8 cellular contexts compared by ENCODE assay signal in genomic region chr2:237603718-237604362, GRCh38. TPM values are rescaled to one million over a fixed set of nuclear protein-coding genes. Genes with fewer than 3 reads are reported as not detected.
A peak's percentile ranks its signal among the peaks of the same experiment; 100 is the strongest.
DNase-seq lines count a peak whose midpoint lies in the region; ATAC-seq and TF ChIP-seq lines count a peak whose summit lies in the region.

No MANE protein-coding gene starts in this region.

- no peaks in the 10 kb centered on the region for H3K36me3 Mint-ChIP-seq in activated CD4-positive, alpha-beta T cell treated with anti-CD3 and anti-CD28 coated beads for 36 hours (ENCODE audit: low read depth)
- no peaks in the 10 kb centered on the region for H3K36me3 Mint-ChIP-seq in natural killer cell treated with Interleukin-12 subunit alpha and Interleukin-12 subunit beta and Interleukin-15 and Interleukin-18, amount 100 ng/mL, for 72 hours

- no peaks in the 10 kb centered on the region for H4K20me1 ChIP-seq in BLaER1

- no peaks in the 10 kb centered on the region for H3K9me3 Mint-ChIP-seq in activated CD4-positive, alpha-beta T cell treated with anti-CD3 and anti-CD28 coated beads for 36 hours (ENCODE audit: low read depth)
- H3K9me3 Mint-ChIP-seq in natural killer cell treated with Interleukin-12 subunit alpha and Interleukin-12 subunit beta and Interleukin-15 and Interleukin-18, amount 100 ng/mL, for 72 hours, result no peaks in the 10 kb centered on the region

- POLR2A ChIA-PET in activated CD4-positive, alpha-beta T cell treated with anti-CD3 and anti-CD28 coated beads for 36 hours (lab: Charles Lee), result no interaction called here

- no peaks in the 10 kb centered on the region for H3K36me3 ChIP-seq in BLaER1
- no peaks in the 10 kb centered on the region for H3K36me3 ChIP-seq in effector memory CD4-positive, alpha-beta T cell (ENCODE audit: control insufficient read depth, insufficient read depth, low read length)
- no peaks in the 10 kb centered on the region for H3K36me3 ChIP-seq in uterus

- CTCF ChIA-PET in activated CD4-positive, alpha-beta T cell treated with anti-CD3 and anti-CD28 coated beads for 36 hours (lab: Charles Lee), result interaction anchor here (0.9 to 3.4 kb wide), 3 partner anchors 13 to 70 kb away, joined by 3 to 9 read pairs (median 4); no protein-coding TSS in a partner anchor

- peak; percentile 64 for DNase-seq in activated CD4-positive, alpha-beta T cell treated with anti-CD3 and anti-CD28 coated beads for 36 hours
- peak; percentile 7 to 53 (median 50) for DNase-seq in effector memory CD4-positive, alpha-beta T cell
- DNase-seq in natural killer cell treated with Interleukin-12 subunit alpha and Interleukin-12 subunit beta and Interleukin-15 and Interleukin-18, amount 100 ng/mL, for 72 hours (ENCODE audit: low spot score), result no peak
- DNase-seq in uterus, result peak in 1 of 2 donors; percentile 59
- DNase-seq in amniotic stem cell (lab: John Stamatoyannopoulos, UW), result no peak

- H3K9me3 ChIP-seq in BLaER1, result peaks cover 10% of the 10 kb centered on the region
- H3K9me3 ChIP-seq in effector memory CD4-positive, alpha-beta T cell (ENCODE audit: control insufficient read depth, low read length), result no peaks in the 10 kb centered on the region
- no peaks in the 10 kb centered on the region for H3K9me3 ChIP-seq in uterus

- intact Hi-C loops in activated CD4-positive, alpha-beta T cell treated with anti-CD3 and anti-CD28 coated beads for 36 hours (cut with DNase I, micrococcal nuclease), result no loop called here
- intact Hi-C loops in uterus (cut with DNase I; ENCODE audit: low total_unique reads), result no loop called here

- H3K9ac ChIP-seq in BLaER1, result peak overlapping the region; percentile 80

- peak overlapping the region; percentile 58 for H3K27ac Mint-ChIP-seq in activated CD4-positive, alpha-beta T cell treated with anti-CD3 and anti-CD28 coated beads for 36 hours
- peak overlapping the region; percentile 83 to 94 for H3K27ac Mint-ChIP-seq in natural killer cell treated with Interleukin-12 subunit alpha and Interleukin-12 subunit beta and Interleukin-15 and Interleukin-18, amount 100 ng/mL, for 72 hours

- peak; percentile 17 to 67 for TF ChIP-seq POLR2A in uterus (IDR thresholded peaks at IDR 0.05)

- H3K4me1 ChIP-seq in BLaER1 (peaks cover 85% of the 10 kb centered on the region), uterus (no peaks in the 10 kb centered on the region)
- peaks cover 21% of the 10 kb centered on the region for H3K4me1 ChIP-seq in effector memory CD4-positive, alpha-beta T cell (ENCODE audit: control insufficient read depth, insufficient read depth, low read length, poor library complexity, severe bottlenecking)

- H3K4me2 ChIP-seq in BLaER1, result peak overlapping the region; percentile 97

- H3K27me3 ChIP-seq in BLaER1, result no peaks in the 10 kb centered on the region
- H3K27me3 ChIP-seq in effector memory CD4-positive, alpha-beta T cell (replicated peaks; ENCODE audit: control insufficient read depth, insufficient read depth, low read length, poor library complexity, severe bottlenecking), result no peaks in the 10 kb centered on the region
- no peaks in the 10 kb centered on the region for H3K27me3 ChIP-seq in uterus

- peak overlapping the region; percentile 86 for H3K27ac ChIP-seq in BLaER1
- H3K27ac ChIP-seq in effector memory CD4-positive, alpha-beta T cell (ENCODE audit: insufficient read depth, low read length, poor library complexity, severe bottlenecking), result peak overlapping the region; percentile 64
- peak overlapping the region; percentile 2 to 72 for H3K27ac ChIP-seq in uterus

- H3K4me3 ChIP-seq in BLaER1 (peak overlapping the region; percentile 70), uterus (no peak overlapping the region)
- peak overlapping the region; percentile 15 for H3K4me3 ChIP-seq in effector memory CD4-positive, alpha-beta T cell (ENCODE audit: insufficient read depth, low read depth, low read length, poor library complexity, severe bottlenecking)

- ATAC-seq in HG03175 (IDR thresholded peaks at IDR 0.05; ENCODE audit: unreplicated experiment) (peak; percentile 66), HG02763 (IDR thresholded peaks at IDR 0.05; ENCODE audit: unreplicated experiment) (no peak)
- ATAC-seq in activated CD4-positive, alpha-beta T cell treated with anti-CD3 and anti-CD28 coated beads for 36 hours, result peak; percentile 98
- ATAC-seq in natural killer cell treated with Interleukin-12 subunit alpha and Interleukin-12 subunit beta and Interleukin-15 and Interleukin-18, amount 100 ng/mL, for 72 hours, result peak; percentile 84 to 90

- no peaks in the 10 kb centered on the region for H3K27me3 Mint-ChIP-seq in activated CD4-positive, alpha-beta T cell treated with anti-CD3 and anti-CD28 coated beads for 36 hours
- peaks cover 7 to 10% of the 10 kb centered on the region in 2 donors for H3K27me3 Mint-ChIP-seq in natural killer cell treated with Interleukin-12 subunit alpha and Interleukin-12 subunit beta and Interleukin-15 and Interleukin-18, amount 100 ng/mL, for 72 hours

- H3K4me1 Mint-ChIP-seq in activated CD4-positive, alpha-beta T cell treated with anti-CD3 and anti-CD28 coated beads for 36 hours, result peaks cover 24% of the 10 kb centered on the region
- H3K4me1 Mint-ChIP-seq in natural killer cell treated with Interleukin-12 subunit alpha and Interleukin-12 subunit beta and Interleukin-15 and Interleukin-18, amount 100 ng/mL, for 72 hours (ENCODE audit: low read depth in 2 of 2), result peaks cover 13 to 14% of the 10 kb centered on the region in 2 donors

- TF ChIP-seq CTCF in uterus (IDR thresholded peaks at IDR 0.05), result no peak

- H3K4me3 Mint-ChIP-seq in activated CD4-positive, alpha-beta T cell treated with anti-CD3 and anti-CD28 coated beads for 36 hours, result no peak overlapping the region
- peak overlapping the region; percentile 80 for H3K4me3 Mint-ChIP-seq in natural killer cell treated with Interleukin-12 subunit alpha and Interleukin-12 subunit beta and Interleukin-15 and Interleukin-18, amount 100 ng/mL, for 72 hours

RNA-seq across cellular contexts. Expression of gene RAB17, which starts 13.3 kb away (rescaled TPM):
- under 1 TPM; 0.18 to 0.30 TPM for total RNA-seq in activated CD4-positive, alpha-beta T cell treated with anti-CD3 and anti-CD28 coated beads for 36 hours
- not detected for total RNA-seq in natural killer cell treated with Interleukin-12 subunit alpha and Interleukin-12 subunit beta and Interleukin-15 and Interleukin-18, amount 100 ng/mL, for 72 hours
- 1 to 10 TPM in 3 of 4 donors, under 1 TPM in 1; 0.26 to 4.6 (median 4.0) TPM for total RNA-seq in uterus

RNA-seq across cellular contexts. Expression of gene LRRFIP1, which starts 23.5 kb away (rescaled TPM):
- 100 to 1,000 TPM; 234 to 235 TPM for total RNA-seq in activated CD4-positive, alpha-beta T cell treated with anti-CD3 and anti-CD28 coated beads for 36 hours
- 100 to 1,000 TPM; 125 to 203 TPM for total RNA-seq in natural killer cell treated with Interleukin-12 subunit alpha and Interleukin-12 subunit beta and Interleukin-15 and Interleukin-18, amount 100 ng/mL, for 72 hours
- total RNA-seq in uterus, result 100 to 1,000 TPM in 2 of 4 donors, 10 to 100 TPM in 2; 62.8 to 199 (median 121) TPM

RNA-seq across cellular contexts. Expression of gene PRLH, which starts 37.5 kb away (rescaled TPM):
- total RNA-seq in activated CD4-positive, alpha-beta T cell treated with anti-CD3 and anti-CD28 coated beads for 36 hours, result not detected
- not detected for total RNA-seq in natural killer cell treated with Interleukin-12 subunit alpha and Interleukin-12 subunit beta and Interleukin-15 and Interleukin-18, amount 100 ng/mL, for 72 hours
- total RNA-seq in uterus, result not detected

Comparison
In these comparisons a context has a peak if more than half of its experiments do, and no peak if none do; other contexts are left out.
1. H3K4me3 ChIP-seq: peak in BLaER1 (single experiment) and effector memory CD4-positive, alpha-beta T cell (single experiment); none in uterus (0 of 2).
2. DNase-seq: peak in activated CD4-positive, alpha-beta T cell treated with anti-CD3 and anti-CD28 coated beads for 36 hours (single experiment) and effector memory CD4-positive, alpha-beta T cell (3 of 3); none in natural killer cell treated with Interleukin-12 subunit alpha and Interleukin-12 subunit beta and Interleukin-15 and Interleukin-18, amount 100 ng/mL, for 72 hours (single experiment) and amniotic stem cell (single experiment).
3. Peak in every context shown above with its lines, with median percentiles within 50 percentile points of each other: H3K27ac ChIP-seq.